Comparison of ENCODE assay signal across 8 cellular contexts in genomic region chr17:51120739-51121619, GRCh38. TPM values are rescaled to one million over a fixed set of nuclear protein-coding genes. Genes with fewer than 3 reads are reported as not detected.
DNase-seq lines count a peak whose midpoint lies in the region; ATAC-seq and TF ChIP-seq lines count a peak whose summit lies in the region.

TSS of gene SPAG9 (minus strand) at chr17:51120868. CDS start at chr17:51120656, 212 bp downstream.

- POLR2A ChIA-PET in AG04449 (lab: Yijun Ruan, JAX): interaction anchor here (0.6 to 2.6 kb wide), 7 partner anchors 15 to 255 kb away, joined by 3 to 9 read pairs (median 3); partner anchors contain the start of genes NME1 and TOB1
- POLR2A ChIA-PET in activated B cell treated with CpG ODN at 0.5 μM for 24 hours (lab: Charles Lee): interaction anchor here (0.7 to 3.0 kb wide), 12 partner anchors 11 to 254 kb away, joined by 3 to 27 read pairs (median 5); partner anchors contain the start of genes NME1, NME2 and TOB1

- H3K27me3 ChIP-seq in spleen (replicated peaks in 1 of 7): no peaks in the 10 kb centered on the region

- TF ChIP-seq CTCF in AG04449 (IDR thresholded peaks at IDR 0.05; ENCODE audit: insufficient read depth, low read length, missing control alignments) (no peak), activated B cell treated with CpG ODN at 0.5 μM for 24 hours (IDR thresholded peaks at IDR 0.05) (no peak), cardiac fibroblast (IDR thresholded peaks at IDR 0.05; ENCODE audit: low read depth, low read length) (no peak), spleen (IDR thresholded peaks at IDR 0.05 in 8 of 11, conservative IDR thresholded peaks at IDR 0.05 in 3 of 11) (peak in 2 of 11 experiments; percentile 0 to 11)

- peak in 2 of 3 donors; percentile 67 to 73 for TF ChIP-seq POLR2A in spleen (IDR thresholded peaks at IDR 0.05)

- H3K4me1 Mint-ChIP-seq in activated B cell treated with CpG ODN at 0.5 μM for 24 hours: peaks cover 56% of the 10 kb centered on the region

- no peaks in the 10 kb centered on the region for H3K9me3 ChIP-seq in spleen

- CTCF ChIA-PET in AG04449 (lab: Yijun Ruan, JAX) (interaction anchor here (0.5 to 4.3 kb wide), 8 partner anchors 11 to 120 kb away, joined by 3 to 21 read pairs (median 3); partner anchors contain the start of gene NME1), activated B cell treated with CpG ODN at 0.5 μM for 24 hours (lab: Charles Lee) (interaction anchor here (0.6 to 3.3 kb wide), 4 partner anchors 32 to 122 kb away, joined by 3 to 15 read pairs (median 4); partner anchors contain the start of gene NME1)

- DNase-seq in AG04449 (ENCODE audit: low read depth, low spot score): peak; percentile 75
- peak; percentile 94 for DNase-seq in NCI-H2227 treated with DMSO at 0.1 percent for 48 hours (lab: John Stamatoyannopoulos, UW)
- peak; percentile 95 for DNase-seq in activated B cell treated with CpG ODN at 0.5 μM for 24 hours
- DNase-seq in cardiac fibroblast (ENCODE audit: low read depth in 2 of 2): peak; percentile 98 to 99
- DNase-seq in inferior parietal cortex (ENCODE audit: extremely low spot score): peak; percentile 92
- DNase-seq in spleen: peak; percentile 97

- no peaks in the 10 kb centered on the region for H3K27me3 Mint-ChIP-seq in activated B cell treated with CpG ODN at 0.5 μM for 24 hours

- H3K36me3 ChIP-seq in spleen: no peaks in the 10 kb centered on the region

- peaks cover 11% of the 10 kb centered on the region for H3K36me3 Mint-ChIP-seq in activated B cell treated with CpG ODN at 0.5 μM for 24 hours (ENCODE audit: low read depth)

- ATAC-seq in GM18907 (IDR thresholded peaks at IDR 0.05; ENCODE audit: unreplicated experiment) (peak; percentile 74), HG03159 (IDR thresholded peaks at IDR 0.05; ENCODE audit: unreplicated experiment) (peak; percentile 64), activated B cell treated with CpG ODN at 0.5 μM for 24 hours (ENCODE audit: low read depth) (peak; percentile 83)

- intact Hi-C loops in activated B cell treated with CpG ODN at 0.5 μM for 24 hours (cut with micrococcal nuclease) (loop anchor here (1.0 to 5.0 kb wide), 7 partner anchors 32 to 414 kb away; partner anchors contain the start of genes ANKRD40, MBTD1, NME1 and NME2), spleen (cut with DNase I; ENCODE audit: low total_unique reads) (no loop called here)

- H3K4me1 ChIP-seq in spleen: peaks cover 24 to 54% (median 47%) of the 10 kb centered on the region in 6 donors

- peak within 1 kb of the TSS; percentile 95 to 100 (median 99) for H3K27ac ChIP-seq in spleen

- H3K4me3 Mint-ChIP-seq in activated B cell treated with CpG ODN at 0.5 μM for 24 hours: peak within 1 kb of the TSS; percentile 94

- H3K9me3 Mint-ChIP-seq in activated B cell treated with CpG ODN at 0.5 μM for 24 hours: no peaks in the 10 kb centered on the region

- H3K4me3 ChIP-seq in AG04449 (ENCODE audit: low read depth, low read length) (peak within 1 kb of the TSS; percentile 96), cardiac fibroblast (replicated peaks in 1 of 2; ENCODE audit: low read depth in 2 of 2, low read length in 2 of 2) (peak within 1 kb of the TSS; percentile 98 to 99), spleen (peak within 1 kb of the TSS; percentile 64 to 96 (median 90))

- peak within 1 kb of the TSS; percentile 99 for H3K27ac Mint-ChIP-seq in activated B cell treated with CpG ODN at 0.5 μM for 24 hours

- WGBS in spleen, 5 donors: 0 to 1% (median 1%) methylated on average over 22 to 68 of the region's 68 CpGs

RNA-seq across cellular contexts. Expression of gene SPAG9, which starts in this region (rescaled TPM):
- total RNA-seq in activated B cell treated with CpG ODN at 0.5 μM for 24 hours: 41.6 and 49.3 TPM in 2 replicates
- 10 to 100 TPM; 69.7 to 94.6 (median 87.1) TPM for total RNA-seq in spleen
- polyA plus RNA-seq in spleen: 10 to 100 TPM; 10.7 to 12.9 (median 11.2) TPM

Comparison
In these comparisons a context has a peak if more than half of its experiments do, and no peak if none do; other contexts are left out.
1. Peak in every context shown above with its lines: DNase-seq, ATAC-seq, H3K4me3 ChIP-seq and H3K27ac ChIP-seq.